18 cellular contexts compared by ENCODE assay signal in genomic region chr11:44793350-44794090, GRCh38.
DNase-seq lines count a peak whose midpoint lies in the region; ATAC-seq and TF ChIP-seq lines count a peak whose summit lies in the region.
"Had no signal": no experiment of that assay in that cellular context is flagged by ENCODE, and none has a peak within 500 bp of the region (broad histone marks: within the 10 kb centered on the region; RNA-seq: fewer than 3 reads in every experiment).

No MANE protein-coding gene starts in this region.

- H3K27me3 ChIP-seq in BE2C (no peaks in the 10 kb centered on the region), esophagus muscularis mucosa (no peaks in the 10 kb centered on the region), lower lobe of right lung (ENCODE audit: low read depth) (no peaks in the 10 kb centered on the region)

- no peaks in the 10 kb centered on the region for H3K9me3 ChIP-seq in BE2C
- no peaks in the 10 kb centered on the region for H3K9me3 ChIP-seq in esophagus muscularis mucosa
- H3K9me3 ChIP-seq in mucosa of descending colon = no peaks in the 10 kb centered on the region
- no peaks in the 10 kb centered on the region for H3K9me3 ChIP-seq in lower lobe of right lung
- H3K9me3 ChIP-seq: stomach had no signal

- H3K36me3 ChIP-seq in BE2C (no peaks in the 10 kb centered on the region), esophagus muscularis mucosa (no peaks in the 10 kb centered on the region), mucosa of descending colon (ENCODE audit: low read depth) (no peaks in the 10 kb centered on the region), lower lobe of right lung (no peaks in the 10 kb centered on the region)
- H3K36me3 ChIP-seq: stomach had no signal

- ATAC-seq in mucosa of descending colon (peak; percentile 20), lower lobe of right lung (no peak), HG02763 (IDR thresholded peaks at IDR 0.05; ENCODE audit: unreplicated experiment) (no peak), left lobe of liver (no peak)
- ATAC-seq: activated naive CD4-positive, alpha-beta T cell treated with anti-CD3 and anti-CD28 coated beads, Interleukin-2, amount 50 U/mL, for 72 hours had no signal

- H3K27ac ChIP-seq in esophagus muscularis mucosa (replicated peaks in 1 of 4) (peak overlapping the region; percentile 52 to 70 (median 61)), lower lobe of right lung (no peak overlapping the region)
- H3K27ac ChIP-seq: epithelial cell of prostate had no signal

- H3K4me1 ChIP-seq in BE2C = peaks cover 10% of the 10 kb centered on the region
- peaks cover 28 to 89% (median 74%) of the 10 kb centered on the region in 4 donors for H3K4me1 ChIP-seq in esophagus muscularis mucosa
- H3K4me1 ChIP-seq in mucosa of descending colon (ENCODE audit: low read depth) = no peaks in the 10 kb centered on the region
- peaks cover 7% of the 10 kb centered on the region for H3K4me1 ChIP-seq in lower lobe of right lung

- H3K4me3 ChIP-seq in BE2C (ENCODE audit: low read depth, low read length) (no peak overlapping the region), esophagus muscularis mucosa (no peak overlapping the region), mucosa of descending colon (no peak overlapping the region), lower lobe of right lung (no peak overlapping the region)
- H3K4me3 ChIP-seq: lung, stomach had no signal

- TF ChIP-seq CTCF in BE2C (IDR thresholded peaks at IDR 0.05; ENCODE audit: low read depth, low read length) (no peak), esophagus muscularis mucosa (IDR thresholded peaks at IDR 0.05) (no peak), mucosa of descending colon (IDR thresholded peaks at IDR 0.05) (no peak), lower lobe of right lung (IDR thresholded peaks at IDR 0.05) (no peak)

- intact Hi-C loops in esophagus muscularis mucosa (cut with DNase I) (no loop called here), mucosa of descending colon (cut with DNase I, micrococcal nuclease) (no loop called here), lower lobe of right lung (cut with DNase I) (no loop called here)

- no peak for TF ChIP-seq EP300 in esophagus muscularis mucosa (IDR thresholded peaks at IDR 0.05)

- DNase-seq in BE2C = peak; percentile 54
- DNase-seq in NCI-H524 (lab: John Stamatoyannopoulos, UW) = peak; percentile 71 to 91
- DNase-seq in esophagus muscularis mucosa (ENCODE audit: extremely low spot score) = no peak
- no peak for DNase-seq in mucosa of descending colon
- DNase-seq in lower lobe of right lung = no peak
- no peak for DNase-seq in NCI-H2196 (lab: John Stamatoyannopoulos, UW; ENCODE audit: unreplicated experiment)
- no peak for DNase-seq in left lobe of liver (ENCODE audit: low spot score)
- DNase-seq: activated CD4-positive, alpha-beta T cell treated with anti-CD3 and anti-CD28 coated beads for 4 hours; cerebellar nuclear complex; NCI-H1694; NCI-H774; RPMI8226; stimulated activated CD4-positive, alpha-beta T cell treated with anti-CD3 and anti-CD28 coated beads, Interleukin-12 subunit alpha, Interleukin-12 subunit beta, amount 100 ng/mL, for 4 hours; stomach had no signal

- TF ChIP-seq POLR2A in esophagus muscularis mucosa (IDR thresholded peaks at IDR 0.05; ENCODE audit: low read depth) = no peak

- WGBS in esophagus muscularis mucosa = 49% methylated on average over 17 of the region's 17 CpGs

Comparison
In these comparisons a context has a peak if more than half of its experiments do, and no peak if none do; other contexts are left out.
1. DNase-seq: peak in BE2C (single experiment) and NCI-H524 (2 of 2); none in esophagus muscularis mucosa (single experiment), mucosa of descending colon (0 of 3), lower lobe of right lung (single experiment), NCI-H2196 (single experiment) and left lobe of liver (single experiment).